ENCODE assay signal across 17 cellular contexts in the genomic region with DNA sequence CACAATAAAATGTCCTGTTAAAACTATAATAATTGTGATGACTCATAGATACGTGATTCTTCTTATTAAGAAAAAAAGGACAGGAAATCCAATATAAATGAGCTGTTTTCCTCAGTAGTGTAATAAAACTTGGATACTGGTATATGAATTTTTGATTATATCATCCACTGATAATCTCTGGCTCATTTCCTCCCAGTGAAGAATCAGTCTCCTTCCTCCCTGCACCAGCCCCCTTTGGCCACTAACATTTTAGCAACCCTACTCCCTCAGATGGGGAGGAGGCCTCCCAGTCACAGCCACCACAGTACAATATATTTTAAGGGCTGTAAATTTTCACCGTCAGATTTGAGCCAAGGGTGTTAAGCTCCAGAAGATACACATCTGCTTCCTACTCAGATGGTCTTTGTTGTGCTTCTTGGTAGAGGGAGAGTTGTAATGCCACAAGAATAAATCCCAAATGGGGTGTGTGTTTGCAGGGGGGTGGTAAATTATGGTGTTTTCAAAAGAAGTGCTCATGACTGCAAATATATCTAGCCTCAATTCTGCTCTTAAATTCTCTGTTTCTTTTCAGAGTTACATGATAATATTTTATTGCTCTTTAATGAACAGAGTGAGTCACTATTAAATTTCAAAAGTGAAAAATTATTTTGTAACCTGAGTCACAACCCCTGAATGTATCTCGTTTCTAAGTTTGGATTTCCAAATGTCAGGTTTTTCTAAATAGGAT.
DNase-seq lines count a peak whose midpoint lies in the region; ATAC-seq and TF ChIP-seq lines count a peak whose summit lies in the region.
"Had no signal": no experiment of that assay in that cellular context is flagged by ENCODE, and none has a peak within 500 bp of the region (broad histone marks: within the 10 kb centered on the region; RNA-seq: fewer than 3 reads in every experiment).

No MANE protein-coding gene starts in this region.

- H3K4me3 ChIP-seq in fibroblast of the aortic adventitia (ENCODE audit: low read depth, low read length) (no peak overlapping the region), rectal smooth muscle tissue (ENCODE audit: low read length) (no peak overlapping the region)
- H3K4me3 ChIP-seq: lung, neural progenitor cell, SJSA1 had no signal

- no peaks in the 10 kb centered on the region for H3K27me3 ChIP-seq in rectal smooth muscle tissue (ENCODE audit: control insufficient read depth, insufficient read depth, low read length)
- H3K27me3 ChIP-seq: neural progenitor cell, SJSA1 had no signal

- H3K27ac ChIP-seq in rectal smooth muscle tissue (ENCODE audit: low read depth, low read length), result peak overlapping the region; percentile 25
- H3K27ac ChIP-seq: 22Rv1, neural progenitor cell, SJSA1 had no signal

- H3K4me1 ChIP-seq in rectal smooth muscle tissue (ENCODE audit: control insufficient read depth, insufficient read depth, low read length), result peaks cover 41% of the 10 kb centered on the region
- H3K4me1 ChIP-seq: neural progenitor cell had no signal

- peak; percentile 31 for TF ChIP-seq CTCF in fibroblast of the aortic adventitia (IDR thresholded peaks at IDR 0.05; ENCODE audit: insufficient read depth, low read length)

- no peaks in the 10 kb centered on the region for H3K36me3 ChIP-seq in rectal smooth muscle tissue (ENCODE audit: control insufficient read depth, insufficient read depth, low read length)
- H3K36me3 ChIP-seq: neural progenitor cell, SJSA1 had no signal

- no peak overlapping the region for H3K9ac ChIP-seq in rectal smooth muscle tissue (ENCODE audit: low read length)
- H3K9ac ChIP-seq: neural progenitor cell had no signal

- no peak for ATAC-seq in GM21367 (IDR thresholded peaks at IDR 0.05; ENCODE audit: unreplicated experiment)
- ATAC-seq: activated naive CD4-positive, alpha-beta T cell treated with anti-CD3 and anti-CD28 coated beads, Interleukin-2, amount 50 U/mL, for 72 hours; stimulated activated effector memory CD8-positive, alpha-beta T cell treated with anti-CD3 and anti-CD28 coated beads, Interleukin-12 subunit alpha, Interleukin-12 subunit beta, amount 100 ng/mL, for 72 hours had no signal

- DNase-seq in DMS 273 (lab: John Stamatoyannopoulos, UW; ENCODE audit: unreplicated experiment) (peak; percentile 26), DMS 273 treated with DMSO at 0.1 percent for 48 hours (lab: John Stamatoyannopoulos, UW) (no peak), NCI-H226 (peak; percentile 17), fibroblast of the aortic adventitia (ENCODE audit: low read depth) (peak; percentile 52)
- DNase-seq in stimulated activated naive CD4-positive, alpha-beta T cell treated with Interleukin-2 at 50 U/mL for 16 hours (lab: John Stamatoyannopoulos, UW), result no peak
- DNase-seq in stimulated activated CD4-positive, alpha-beta T cell treated with anti-CD3 and anti-CD28 coated beads, Interleukin-2, amount 100 ng/mL, for 48 hours, result no peak
- DNase-seq: activated CD4-positive, alpha-beta T cell treated with anti-CD3 and anti-CD28 coated beads, Interleukin-2, amount 50 U/mL, for 1 hour; activated T-cell treated with anti-CD3 and anti-CD28 coated beads, Interleukin-2, amount 50 U/mL, for 1 hour; trophoblast cell had no signal

Comparison
In these comparisons a context has a peak if more than half of its experiments do, and no peak if none do; other contexts are left out.
1. DNase-seq: peak in DMS 273 (single experiment), NCI-H226 (single experiment) and fibroblast of the aortic adventitia (single experiment); none in DMS 273 treated with DMSO at 0.1 percent for 48 hours (single experiment), stimulated activated naive CD4-positive, alpha-beta T cell treated with Interleukin-2 at 50 U/mL for 16 hours (single experiment) and stimulated activated CD4-positive, alpha-beta T cell treated with anti-CD3 and anti-CD28 coated beads, Interleukin-2, amount 100 ng/mL, for 48 hours (0 of 2).